8 cellular contexts compared by ENCODE assay signal in genomic region chr20:4613718-4614620, GRCh38.
DNase-seq lines count a peak whose midpoint lies in the region; ATAC-seq and TF ChIP-seq lines count a peak whose summit lies in the region.

No MANE protein-coding gene starts in this region.

- peak; percentile 33 for DNase-seq in NCI-H510A treated with DMSO at 0.1 percent for 48 hours (lab: John Stamatoyannopoulos, UW)
- DNase-seq in NCI-H510A (lab: John Stamatoyannopoulos, UW) = no peak
- DNase-seq in NCI-H1105 treated with DMSO at 0.1 percent for 48 hours (lab: John Stamatoyannopoulos, UW) = peak; percentile 78
- DNase-seq in T-helper 22 cell (ENCODE audit: low read depth) = peak; percentile 47
- DNase-seq in astrocyte of the spinal cord (ENCODE audit: low read depth, low spot score) = peak; percentile 73
- peak; percentile 65 for DNase-seq in iris pigment epithelial cell (ENCODE audit: low read depth)
- DNase-seq in stimulated activated CD4-positive, alpha-beta T cell treated with anti-CD3 and anti-CD28 coated beads, Interleukin-4, amount 100 ng/mL, for 48 hours (ENCODE audit: low read depth in 2 of 2) = peak; percentile 50 to 54

- ATAC-seq in GM18517 (IDR thresholded peaks at IDR 0.05; ENCODE audit: unreplicated experiment) = no peak

- no peak overlapping the region for H3K4me3 ChIP-seq in astrocyte of the spinal cord (ENCODE audit: low read depth, low read length)

- TF ChIP-seq CTCF in astrocyte of the spinal cord (IDR thresholded peaks at IDR 0.05; ENCODE audit: low read depth, low read length) = peak; percentile 30

- in situ Hi-C loops in astrocyte of the spinal cord (cut with HindIII; ENCODE audit: low sequenced_read_pairs) = no loop called here
